13 cellular contexts compared by ENCODE assay signal in genomic region chr10:114681542-114681941, GRCh38. TPM values are rescaled to one million over a fixed set of nuclear protein-coding genes. Genes with fewer than 3 reads are reported as not detected.
A peak's percentile ranks its signal among the peaks of the same experiment; 100 is the strongest.
DNase-seq lines count a peak whose midpoint lies in the region; TF ChIP-seq lines count a peak whose summit lies in the region.
"Had no signal": no experiment of that assay in that cellular context is flagged by ENCODE, and none has a peak within 500 bp of the region (broad histone marks: within the 10 kb centered on the region; RNA-seq: fewer than 3 reads in every experiment).

No MANE protein-coding gene starts in this region.

- no peak for TF ChIP-seq EP300 in esophagus muscularis mucosa (IDR thresholded peaks at IDR 0.05)

- H3K9me3 ChIP-seq in esophagus muscularis mucosa: no peaks in the 10 kb centered on the region
- no peaks in the 10 kb centered on the region for H3K9me3 ChIP-seq in neural progenitor cell (ENCODE audit: low read depth)

- H3K4me3 ChIP-seq in esophagus muscularis mucosa (peak overlapping the region; percentile 5 to 45 (median 37)), neural progenitor cell (no peak overlapping the region)

- no peak overlapping the region for H3K4me3 Mint-ChIP-seq in neural progenitor cell
- H3K4me3 Mint-ChIP-seq in activated T-helper 1 cell treated with anti-CD3 and anti-CD28 coated beads, Interleukin-12 subunit alpha, Interleukin-12 subunit beta, Interleukin-2, Interleukin-4 antibody, amounts not matched to agents 30 ng/mL and 10 ng/mL and 1 ng/mL, durations not matched to agents 14 hours and 24 hours and 36 hours: no peak overlapping the region
- H3K4me3 Mint-ChIP-seq: CD4-positive, alpha-beta memory T cell had no signal

- DNase-seq in HT1080 (ENCODE audit: low read depth): peak; percentile 65
- peak; percentile 92 for DNase-seq in SK-MEL-5 (ENCODE audit: low read depth, low spot score)
- no peak for DNase-seq in esophagus muscularis mucosa (ENCODE audit: extremely low spot score)
- no peak for DNase-seq in neural progenitor cell (ENCODE audit: low spot score)
- DNase-seq in retina: no peak
- DNase-seq in activated T-helper 1 cell treated with anti-CD3 and anti-CD28 coated beads, Interleukin-12 subunit alpha, Interleukin-12 subunit beta, Interleukin-2, Interleukin-4 antibody, amounts not matched to agents 30 ng/mL and 10 ng/mL and 1 ng/mL, durations not matched to agents 14 hours and 24 hours and 36 hours (ENCODE audit: low spot score): no peak
- DNase-seq in NCI-H1105 treated with DMSO at 0.1 percent for 48 hours (lab: John Stamatoyannopoulos, UW): no peak
- DNase-seq in stimulated activated CD4-positive, alpha-beta T cell treated with anti-CD3 and anti-CD28 coated beads, Interleukin-4, amount 100 ng/mL, for 1 hour: no peak
- DNase-seq: activated CD8-positive, alpha-beta memory T cell treated with anti-CD3 and anti-CD28 coated beads for 24 hours; amygdala; CD4-positive, alpha-beta memory T cell; midbrain; NCI-H446 treated with DMSO at 0.1 percent for 48 hours had no signal

- H3F3A ChIP-seq in neural progenitor cell (ENCODE audit: low read depth): peaks cover 16% of the 10 kb centered on the region

- in situ Hi-C loops in SK-MEL-5 (cut with HindIII; ENCODE audit: low pct_unique_long_range_greater_than_20kb, low sequenced_read_pairs): loop anchor here (25.0 kb wide), 1 partner anchor 119 kb away; no protein-coding TSS in a partner anchor

- H3K4me1 Mint-ChIP-seq in neural progenitor cell: peaks cover 55% of the 10 kb centered on the region
- H3K4me1 Mint-ChIP-seq in activated T-helper 1 cell treated with anti-CD3 and anti-CD28 coated beads, Interleukin-12 subunit alpha, Interleukin-12 subunit beta, Interleukin-2, Interleukin-4 antibody, amounts not matched to agents 30 ng/mL and 10 ng/mL and 1 ng/mL, durations not matched to agents 14 hours and 24 hours and 36 hours (ENCODE audit: low read depth): no peaks in the 10 kb centered on the region
- H3K4me1 Mint-ChIP-seq: CD4-positive, alpha-beta memory T cell had no signal

- peaks cover 7% of the 10 kb centered on the region for H3K27me3 Mint-ChIP-seq in neural progenitor cell (ENCODE audit: insufficient read depth, low read depth)
- H3K27me3 Mint-ChIP-seq in activated T-helper 1 cell treated with anti-CD3 and anti-CD28 coated beads, Interleukin-12 subunit alpha, Interleukin-12 subunit beta, Interleukin-2, Interleukin-4 antibody, amounts not matched to agents 30 ng/mL and 10 ng/mL and 1 ng/mL, durations not matched to agents 14 hours and 24 hours and 36 hours (ENCODE audit: insufficient read depth): peaks cover 9% of the 10 kb centered on the region

- H3K27ac Mint-ChIP-seq in neural progenitor cell: no peak overlapping the region
- H3K27ac Mint-ChIP-seq in activated T-helper 1 cell treated with anti-CD3 and anti-CD28 coated beads, Interleukin-12 subunit alpha, Interleukin-12 subunit beta, Interleukin-2, Interleukin-4 antibody, amounts not matched to agents 30 ng/mL and 10 ng/mL and 1 ng/mL, durations not matched to agents 14 hours and 24 hours and 36 hours: no peak overlapping the region
- H3K27ac Mint-ChIP-seq: CD4-positive, alpha-beta memory T cell had no signal

- H3K36me3 ChIP-seq in esophagus muscularis mucosa (no peaks in the 10 kb centered on the region), neural progenitor cell (no peaks in the 10 kb centered on the region)

- H3K4me2 ChIP-seq in neural progenitor cell: peak overlapping the region; percentile 46

- intact Hi-C loops in esophagus muscularis mucosa (cut with DNase I): loop anchor here (2.0 kb wide), 1 partner anchor 47 kb away; no protein-coding TSS in a partner anchor
- intact Hi-C loops in activated T-helper 1 cell treated with anti-CD3 and anti-CD28 coated beads, Interleukin-12 subunit alpha, Interleukin-12 subunit beta, Interleukin-2, Interleukin-4 antibody, amounts not matched to agents 30 ng/mL and 10 ng/mL and 1 ng/mL, durations not matched to agents 14 hours and 24 hours and 36 hours (cut with micrococcal nuclease): no loop called here

- H4K20me1 ChIP-seq in neural progenitor cell (ENCODE audit: low read depth): no peaks in the 10 kb centered on the region

- H2AFZ ChIP-seq in neural progenitor cell (replicated peaks): no peak overlapping the region

- H3K36me3 Mint-ChIP-seq in neural progenitor cell: no peaks in the 10 kb centered on the region
- no peaks in the 10 kb centered on the region for H3K36me3 Mint-ChIP-seq in activated T-helper 1 cell treated with anti-CD3 and anti-CD28 coated beads, Interleukin-12 subunit alpha, Interleukin-12 subunit beta, Interleukin-2, Interleukin-4 antibody, amounts not matched to agents 30 ng/mL and 10 ng/mL and 1 ng/mL, durations not matched to agents 14 hours and 24 hours and 36 hours (ENCODE audit: low read depth)
- H3K36me3 Mint-ChIP-seq: CD4-positive, alpha-beta memory T cell had no signal

- H3K27ac ChIP-seq in esophagus muscularis mucosa (replicated peaks in 1 of 4): peak overlapping the region in 2 of 4 donors; percentile 47 to 61
- no peak overlapping the region for H3K27ac ChIP-seq in neural progenitor cell

- H3K79me2 ChIP-seq in neural progenitor cell (ENCODE audit: low read depth): no peaks in the 10 kb centered on the region

- 79% methylated on average over 5 of the region's 5 CpGs for WGBS in esophagus muscularis mucosa

- no peaks in the 10 kb centered on the region for H3K9me3 Mint-ChIP-seq in neural progenitor cell
- H3K9me3 Mint-ChIP-seq in activated T-helper 1 cell treated with anti-CD3 and anti-CD28 coated beads, Interleukin-12 subunit alpha, Interleukin-12 subunit beta, Interleukin-2, Interleukin-4 antibody, amounts not matched to agents 30 ng/mL and 10 ng/mL and 1 ng/mL, durations not matched to agents 14 hours and 24 hours and 36 hours: no peaks in the 10 kb centered on the region

- no peak for TF ChIP-seq POLR2A in esophagus muscularis mucosa (IDR thresholded peaks at IDR 0.05; ENCODE audit: low read depth)

- no peak overlapping the region for H3K9ac ChIP-seq in neural progenitor cell

- H3K27me3 ChIP-seq in esophagus muscularis mucosa: no peaks in the 10 kb centered on the region
- H3K27me3 ChIP-seq in neural progenitor cell: no peaks in the 10 kb centered on the region

- H3K4me1 ChIP-seq in esophagus muscularis mucosa: peaks cover 33 to 51% (median 36%) of the 10 kb centered on the region in 4 donors
- peaks cover 47% of the 10 kb centered on the region for H3K4me1 ChIP-seq in neural progenitor cell

- TF ChIP-seq CTCF in esophagus muscularis mucosa (IDR thresholded peaks at IDR 0.05) (no peak), neural progenitor cell (IDR thresholded peaks at IDR 0.05) (no peak)

RNA-seq across cellular contexts. Expression of gene ABLIM1, which starts 23.5 kb away (rescaled TPM):
- 0.10 and 1.3 TPM in 2 replicates for total RNA-seq in HT1080 (2014; rRNA removed; shearing (Covaris generic))
- polyA plus RNA-seq in HT1080 (2015; cell fraction: cytosol; rRNA removed): 0.06 and 0.24 TPM in 2 replicates
- 0.03 and 0.06 TPM in 2 replicates for polyA plus RNA-seq in HT1080 (2015; cell fraction: nucleus; rRNA removed)
- 19.5 and 20.0 TPM in 2 replicates for total RNA-seq in SK-MEL-5 (2014; rRNA removed; shearing (Covaris generic))
- 30.3 and 32.6 TPM in 2 replicates for polyA plus RNA-seq in SK-MEL-5 (2015; cell fraction: cytosol; rRNA removed)
- polyA plus RNA-seq in SK-MEL-5 (2015; cell fraction: nucleus; rRNA removed): 19.1 and 26.2 TPM in 2 replicates
- total RNA-seq in esophagus muscularis mucosa (100 to 1,000 TPM in 3 of 4 donors, 10 to 100 TPM in 1; 83.1 to 145 (median 120) TPM), neural progenitor cell (ENCODE audit: low replicate concordance) (39.8 and 49.0 TPM in 2 replicates)
- total RNA-seq in activated T-helper 1 cell treated with anti-CD3 and anti-CD28 coated beads, Interleukin-12 subunit alpha, Interleukin-12 subunit beta, Interleukin-2, Interleukin-4 antibody, amounts not matched to agents 30 ng/mL and 10 ng/mL and 1 ng/mL, durations not matched to agents 14 hours and 24 hours and 36 hours: 14.2 TPM in 2 replicates

Comparison
In these comparisons a context has a peak if more than half of its experiments do, and no peak if none do; other contexts are left out.
1. DNase-seq: peak in HT1080 (single experiment) and SK-MEL-5 (single experiment); none in esophagus muscularis mucosa (single experiment), neural progenitor cell (single experiment), retina (single experiment), activated T-helper 1 cell treated with anti-CD3 and anti-CD28 coated beads, Interleukin-12 subunit alpha, Interleukin-12 subunit beta, Interleukin-2, Interleukin-4 antibody, amounts not matched to agents 30 ng/mL and 10 ng/mL and 1 ng/mL, durations not matched to agents 14 hours and 24 hours and 36 hours (single experiment), NCI-H1105 treated with DMSO at 0.1 percent for 48 hours (single experiment) and stimulated activated CD4-positive, alpha-beta T cell treated with anti-CD3 and anti-CD28 coated beads, Interleukin-4, amount 100 ng/mL, for 1 hour (single experiment).